ENCODE assay signal across 9 cellular contexts in the genomic region with DNA sequence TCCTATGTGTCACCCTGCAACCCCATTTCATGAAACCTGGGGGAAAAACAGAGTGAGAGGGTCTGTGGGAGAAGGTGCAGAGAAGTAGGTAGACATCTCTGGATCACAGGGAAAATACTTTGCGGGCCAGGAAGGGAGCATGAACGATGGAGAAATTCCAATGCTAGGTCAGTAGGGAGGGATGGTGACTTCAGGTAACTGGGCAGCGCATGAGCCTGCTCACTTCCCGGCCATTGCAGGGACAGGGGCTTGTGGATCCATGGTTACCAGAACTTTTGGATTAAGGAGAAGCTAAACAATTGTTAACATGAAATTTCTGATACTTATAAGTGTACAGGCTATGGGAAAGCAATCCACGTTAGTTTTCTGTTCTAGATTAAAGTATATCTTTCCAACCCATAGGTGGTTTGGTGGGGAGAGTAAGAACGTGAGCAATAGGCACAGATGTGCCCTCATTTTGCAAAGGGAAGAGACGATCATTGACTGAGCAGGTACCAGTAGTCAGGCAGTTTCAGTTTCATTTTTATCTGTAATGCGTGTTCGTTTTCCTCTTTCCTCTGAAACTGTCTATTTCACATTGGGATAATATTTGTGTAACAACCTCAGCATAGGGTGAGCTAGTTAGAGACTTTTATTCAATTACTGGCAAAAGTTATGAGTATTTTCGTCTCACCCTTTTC.
DNase-seq lines count a peak whose midpoint lies in the region; ATAC-seq, FAIRE-seq and TF ChIP-seq lines count a peak whose summit lies in the region.
"Had no signal": no experiment of that assay in that cellular context is flagged by ENCODE, and none has a peak within 500 bp of the region (broad histone marks: within the 10 kb centered on the region; RNA-seq: fewer than 3 reads in every experiment).

No MANE protein-coding gene starts in this region.

- TF ChIP-seq CTCF in adrenal gland (IDR thresholded peaks at IDR 0.05) (no peak), BE2C (IDR thresholded peaks at IDR 0.05; ENCODE audit: low read depth, low read length) (no peak)

- FAIRE-seq in GM12892 (lab: Jason Lieb, UNC): peak; percentile 38
- FAIRE-seq: colon had no signal

- DNase-seq in GM12892 (ENCODE audit: insufficient read length) (no peak), LoVo (ENCODE audit: low spot score) (peak; percentile 29), germinal center (ENCODE audit: low spot score) (peak; percentile 9), adrenal gland (no peak), BE2C (no peak), NCI-H524 treated with DMSO at 0.1 percent for 48 hours (lab: John Stamatoyannopoulos, UW) (no peak), globus pallidus (ENCODE audit: low spot score) (no peak)

- TF ChIP-seq POLR2A in GM12892 (IDR thresholded peaks at IDR 0.05; ENCODE audit: low read depth, low read length) (no peak), adrenal gland (IDR thresholded peaks at IDR 0.05) (no peak)

- H3K4me1 ChIP-seq in adrenal gland (replicated peaks in 1 of 2) (no peaks in the 10 kb centered on the region), BE2C (no peaks in the 10 kb centered on the region)

- H3K27me3 ChIP-seq in adrenal gland (no peaks in the 10 kb centered on the region), BE2C (no peaks in the 10 kb centered on the region)

- peak overlapping the region in 1 of 4 donors; percentile 32 for H3K4me3 ChIP-seq in adrenal gland
- no peak overlapping the region for H3K4me3 ChIP-seq in BE2C (ENCODE audit: low read depth, low read length)

- intact Hi-C loops in adrenal gland (cut with DNase I): no loop called here

- H3K9me3 ChIP-seq in adrenal gland (replicated peaks in 1 of 3): no peaks in the 10 kb centered on the region
- no peaks in the 10 kb centered on the region for H3K9me3 ChIP-seq in BE2C

- 66 to 76% (median 70%) methylated on average over 10 of the region's 10 CpGs for WGBS in adrenal gland, 4 donors

- peak; percentile 83 for ATAC-seq in GM21528 (IDR thresholded peaks at IDR 0.05; ENCODE audit: low FRiP score, unreplicated experiment)

- H3K36me3 ChIP-seq in adrenal gland (replicated peaks in 1 of 2): no peaks in the 10 kb centered on the region
- H3K36me3 ChIP-seq in BE2C: no peaks in the 10 kb centered on the region

- no peak overlapping the region for H3K27ac ChIP-seq in adrenal gland

Comparison
In these comparisons a context has a peak if more than half of its experiments do, and no peak if none do; other contexts are left out.
1. DNase-seq: peak in LoVo (single experiment) and germinal center (single experiment); none in GM12892 (single experiment), adrenal gland (0 of 7), BE2C (single experiment), NCI-H524 treated with DMSO at 0.1 percent for 48 hours (single experiment) and globus pallidus (single experiment).